In the genomic region with DNA sequence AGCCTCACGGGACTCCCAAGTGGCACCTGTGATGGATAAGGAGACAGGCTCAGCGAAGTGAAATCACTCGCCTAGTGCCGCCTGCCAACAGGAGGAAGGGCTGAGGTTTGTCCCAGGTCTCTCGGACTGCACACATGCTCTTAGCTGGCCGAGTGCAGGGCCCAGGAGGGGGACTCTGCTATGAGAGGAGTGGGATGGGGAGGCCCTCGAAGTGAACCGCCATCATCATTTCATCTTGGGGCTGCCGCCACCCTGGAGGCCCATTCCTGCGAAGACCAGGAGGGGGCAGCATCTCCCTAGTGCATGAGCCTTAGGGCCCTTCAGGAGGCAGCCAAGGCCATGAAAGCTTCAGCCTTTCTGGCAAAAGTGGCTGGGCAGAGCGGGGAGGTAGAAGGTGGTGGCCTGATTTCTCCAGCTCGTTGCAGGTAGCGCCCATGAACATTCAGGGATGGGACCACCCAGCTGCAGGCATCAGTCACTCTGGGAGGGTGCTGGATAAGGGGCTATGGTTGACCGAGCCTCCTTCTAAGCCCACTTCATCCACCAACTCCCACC, we compare ENCODE assay signal across 9 cellular contexts. TPM values are rescaled to one million over a fixed set of nuclear protein-coding genes. Genes with fewer than 3 reads are reported as not detected.
DNase-seq lines count a peak whose midpoint lies in the region; ATAC-seq and TF ChIP-seq lines count a peak whose summit lies in the region.
"Had no signal": no experiment of that assay in that cellular context is flagged by ENCODE, and none has a peak within 500 bp of the region (broad histone marks: within the 10 kb centered on the region; RNA-seq: fewer than 3 reads in every experiment).

No MANE protein-coding gene starts in this region.

- peak; percentile 90 to 95 for TF ChIP-seq CTCF in Caco-2 (IDR thresholded peaks at IDR 0.05; ENCODE audit: insufficient read depth in 1 of 2, low read depth in 1 of 2, low read length in 1 of 2, severe bottlenecking in 1 of 2, unreplicated experiment in 1 of 2)
- peak; percentile 94 to 98 (median 94) for TF ChIP-seq CTCF in HCT116 (IDR thresholded peaks at IDR 0.05 in 2 of 3, conservative IDR thresholded peaks at IDR 0.05 in 1 of 3; ENCODE audit: borderline replicate concordance in 1 of 3, insufficient read depth in 1 of 3, low read depth in 2 of 3, low read length in 2 of 3)
- peak; percentile 87 for TF ChIP-seq CTCF in lung (IDR thresholded peaks at IDR 0.05; ENCODE audit: control extremely low read depth, extremely low read depth)

- H3K9ac ChIP-seq in HCT116 (ENCODE audit: low read length) = no peak overlapping the region

- no peaks in the 10 kb centered on the region for H3K9me2 ChIP-seq in HCT116 (ENCODE audit: insufficient read depth)

- H3K4me1 ChIP-seq in Caco-2 = peaks cover 2% of the 10 kb centered on the region; the same call in 1 of the 2 replicates
- H3K4me1 ChIP-seq in HCT116 (ENCODE audit: control insufficient read depth in 1 of 2, insufficient read depth in 2 of 2, low read length in 2 of 2) = no peaks in the 10 kb centered on the region
- peaks cover 0 to 3% of the 10 kb centered on the region in 2 donors for H3K4me1 ChIP-seq in lung (ENCODE audit: control insufficient read depth in 2 of 2, insufficient read depth in 2 of 2, low read length in 2 of 2)

- H3K4me2 ChIP-seq in HCT116 (ENCODE audit: low read length) = no peak overlapping the region

- no peaks in the 10 kb centered on the region; the same call in 1 of the 2 replicates for H3K36me3 ChIP-seq in Caco-2 (ENCODE audit: control insufficient read depth, insufficient read depth, low read length)
- H3K36me3 ChIP-seq in HCT116 (ENCODE audit: control insufficient read depth in 1 of 2, insufficient read depth in 2 of 2, low read length in 2 of 2) = no peaks in the 10 kb centered on the region
- peaks cover 0 to 6% of the 10 kb centered on the region in 2 donors for H3K36me3 ChIP-seq in lung (ENCODE audit: control insufficient read depth in 2 of 2, insufficient read depth in 2 of 2, low read length in 2 of 2)

- DNase-seq in Caco-2 = peak; percentile 63 to 82
- DNase-seq in HCT116 (ENCODE audit: low read depth, low spot score) = no peak
- DNase-seq in NCI-H345 (lab: John Stamatoyannopoulos, UW) = peak; percentile 68
- DNase-seq in activated CD4-positive, alpha-beta T cell treated with anti-CD3 and anti-CD28 coated beads, Interleukin-2, amount 50 U/mL, for 4 hours = peak; percentile 71 to 73
- DNase-seq in dedifferentiated amniotic fluid mesenchymal stem cell (ENCODE audit: extremely low spot score) = peak; percentile 53
- peak; percentile 81 for DNase-seq in lung (ENCODE audit: low spot score)
- DNase-seq in stimulated activated CD8-positive, alpha-beta memory T cell treated with anti-CD3 and anti-CD28 coated beads, Interleukin-2, amount 100 ng/mL, for 1 hour (ENCODE audit: low read depth in 2 of 2) = peak; percentile 43 to 56

- H3K4me3 ChIP-seq in Caco-2 (ENCODE audit: low read depth, low read length) = no peak overlapping the region
- H3K4me3 ChIP-seq in HCT116 (replicated peaks in 1 of 2; ENCODE audit: low read depth in 1 of 2, low read length in 2 of 2) = no peak overlapping the region
- no peak overlapping the region for H3K4me3 ChIP-seq in lung

- RAD21 ChIA-PET in HCT116 (lab: Charles Lee; ENCODE audit: low non-redundant PET in 1 of 2, low total read pairs in 2 of 2, uncharacterized antibody in 2 of 2, unreplicated experiment in 2 of 2) = interaction anchor here (1.0 to 2.2 kb wide), 4 partner anchors 93 to 491 kb away, joined by 3 to 10 read pairs (median 6); no protein-coding TSS in a partner anchor

- no peak overlapping the region for H3K27ac ChIP-seq in HCT116 (ENCODE audit: low read depth, low read length)
- H3K27ac ChIP-seq in lung (ENCODE audit: low read depth in 1 of 2, low read length in 1 of 2) = no peak overlapping the region

- WGBS in lung, 2 donors = 54 to 66% methylated on average over 14 of the region's 14 CpGs

- BruUV-seq in Caco-2 (replicated peaks; lab: Mats Ljungman, UMichigan) = no TSS peak
- BruUV-seq in HCT116 (replicated peaks; lab: Mats Ljungman, UMichigan) = no TSS peak

- intact Hi-C loops in Caco-2 (cut with micrococcal nuclease; ENCODE audit: unreplicated experiment) (loop anchor here (1.0 kb wide), 2 partner anchors 54 to 93 kb away; no protein-coding TSS in a partner anchor), HCT116 (cut with micrococcal nuclease) (loop anchor here (1.0 to 5.0 kb wide), 4 partner anchors 55 to 492 kb away; no protein-coding TSS in a partner anchor)

- no peaks in the 10 kb centered on the region for H3K9me3 Mint-ChIP-seq in Caco-2 (ENCODE audit: unreplicated experiment)
- H3K9me3 Mint-ChIP-seq: T-helper 1 cell treated with Interleukin-12 subunit alpha and Interleukin-12 subunit beta and Interleukin-4 antibody, amounts not matched to agents 30 μg/mL and 1 μg/mL, for 36 hours had no signal

- no peaks in the 10 kb centered on the region for H3K27me3 Mint-ChIP-seq in Caco-2 (ENCODE audit: insufficient read depth, unreplicated experiment)

- H3K27me3 ChIP-seq in Caco-2 (replicated peaks; ENCODE audit: control insufficient read depth, insufficient read depth, low read length) (no peaks in the 10 kb centered on the region), HCT116 (ENCODE audit: insufficient read depth, low read length) (no peaks in the 10 kb centered on the region), lung (ENCODE audit: control insufficient read depth, insufficient read depth) (no peaks in the 10 kb centered on the region)

- H3K9me3 ChIP-seq in Caco-2 (no peaks in the 10 kb centered on the region), HCT116 (ENCODE audit: control insufficient read depth in 1 of 2, insufficient read depth in 1 of 2, low read depth in 1 of 2, low read length in 2 of 2) (no peaks in the 10 kb centered on the region), lung (ENCODE audit: control insufficient read depth in 2 of 2, insufficient read depth in 1 of 2, low read length in 1 of 2) (no peaks in the 10 kb centered on the region)

- ATAC-seq in HCT116 (peak; percentile 96), lung (ENCODE audit: insufficient read depth, low FRiP score) (peak; percentile 81), GM18873 (IDR thresholded peaks at IDR 0.05; ENCODE audit: low FRiP score, unreplicated experiment) (no peak)

- no peak overlapping the region for H3K4me3 Mint-ChIP-seq in Caco-2 (ENCODE audit: unreplicated experiment)
- H3K4me3 Mint-ChIP-seq: T-helper 1 cell treated with Interleukin-12 subunit alpha and Interleukin-12 subunit beta and Interleukin-4 antibody, amounts not matched to agents 30 μg/mL and 1 μg/mL, for 36 hours had no signal

- peak; percentile 99 for TF ChIP-seq RAD21 in HCT116 (IDR thresholded peaks at IDR 0.05; ENCODE audit: low read depth)

- POLR2A ChIA-PET in Caco-2 (lab: Charles Lee) (no interaction called here), HCT116 (lab: Charles Lee) (no interaction called here)

- peaks cover 3% of the 10 kb centered on the region for H3K4me1 Mint-ChIP-seq in Caco-2 (ENCODE audit: low read depth, unreplicated experiment)

- peaks cover 9% of the 10 kb centered on the region for H3K36me3 Mint-ChIP-seq in Caco-2 (ENCODE audit: insufficient read depth, unreplicated experiment)

- no peak for TF ChIP-seq POLR2A in HCT116 (IDR thresholded peaks at IDR 0.05; ENCODE audit: borderline replicate concordance, extremely low read depth, insufficient read depth, insufficient read length)

- CTCF ChIA-PET in Caco-2 (lab: Charles Lee) (interaction anchor here (0.8 to 2.8 kb wide), 10 partner anchors 9 to 174 kb away, joined by 3 to 20 read pairs (median 6); a partner anchor contains a TSS), HCT116 (lab: Charles Lee) (interaction anchor here (0.6 to 5.5 kb wide), 17 partner anchors 9 to 563 kb away, joined by 3 to 96 read pairs (median 7); a partner anchor contains a TSS)

- no peaks in the 10 kb centered on the region for H4K20me1 ChIP-seq in HCT116 (ENCODE audit: insufficient read depth)

- no peaks in the 10 kb centered on the region for H3K79me2 ChIP-seq in HCT116 (ENCODE audit: insufficient read depth, low read length)

- no peak overlapping the region for H2AFZ ChIP-seq in HCT116 (ENCODE audit: low read depth, low read length, poor library complexity, severe bottlenecking)

- no peak overlapping the region for H3K27ac Mint-ChIP-seq in Caco-2 (ENCODE audit: unreplicated experiment)
- H3K27ac Mint-ChIP-seq: T-helper 1 cell treated with Interleukin-12 subunit alpha and Interleukin-12 subunit beta and Interleukin-4 antibody, amounts not matched to agents 30 μg/mL and 1 μg/mL, for 36 hours had no signal

TF ChIP-seq in HCT116, 20 proteins besides CTCF, POLR2A, EP300 and RAD21:
- TF ChIP-seq EZH2 (IDR thresholded peaks at IDR 0.05) (no peak), YY1 (IDR thresholded peaks at IDR 0.05; ENCODE audit: extremely low read depth, insufficient replicate concordance, low read depth, low read length) (peak; percentile 62), POLR2AphosphoS5 (IDR thresholded peaks at IDR 0.05; ENCODE audit: low read depth, low read length) (no peak), CBX3 (IDR thresholded peaks at IDR 0.05; ENCODE audit: low read depth) (no peak), SP1 (IDR thresholded peaks at IDR 0.05; ENCODE audit: low read depth) (no peak), ZFX (IDR thresholded peaks at IDR 0.05) (no peak)
- TF ChIP-seq, protein P1, sequence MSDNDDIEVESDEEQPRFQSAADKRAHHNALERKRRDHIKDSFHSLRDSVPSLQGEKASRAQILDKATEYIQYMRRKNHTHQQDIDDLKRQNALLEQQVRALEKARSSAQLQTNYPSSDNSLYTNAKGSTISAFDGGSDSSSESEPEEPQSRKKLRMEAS (IDR thresholded peaks at IDR 0.05) = no peak

RNA-seq across cellular contexts. Expression of a gene that starts 17.3 kb away (rescaled TPM):
- total RNA-seq in Caco-2 (2022) = 0.86 and 1.3 TPM in 2 replicates
- total RNA-seq in HCT116 (2021; ENCODE audit: unreplicated experiment) = 5.4 TPM
- polyA plus RNA-seq in HCT116 (2012) = 3.9 and 4.5 TPM in 2 replicates
- 10 to 100 TPM; 23.7 to 37.7 TPM for total RNA-seq in lung
- 10 to 100 TPM; 10.3 to 38.2 TPM for polyA plus RNA-seq in lung

RNA-seq across cellular contexts. Expression of a gene that starts 19.8 kb away (rescaled TPM):
- total RNA-seq in Caco-2 (2022) (9.0 and 12.7 TPM in 2 replicates), HCT116 (2021; ENCODE audit: unreplicated experiment) (5.1 TPM), lung (10 to 100 TPM in 1 of 2 donors, 1 to 10 TPM in 1; 7.5 to 15.8 TPM)
- polyA plus RNA-seq in HCT116 (2012) = 3.5 TPM in 2 replicates
- polyA plus RNA-seq in lung = 10 to 100 TPM in 1 of 2 donors, 1 to 10 TPM in 1; 6.1 to 17.1 TPM
